Comparison of ENCODE assay signal across 8 cellular contexts in genomic region chr6:106973018-106973840, GRCh38. TPM values are rescaled to one million over a fixed set of nuclear protein-coding genes. Genes with fewer than 3 reads are reported as not detected.
DNase-seq lines count a peak whose midpoint lies in the region; ATAC-seq lines count a peak whose summit lies in the region.

No MANE protein-coding gene starts in this region.

- H3K4me1 ChIP-seq in right cardiac atrium (ENCODE audit: control insufficient read depth, insufficient read depth, low read length) = peaks cover 4% of the 10 kb centered on the region

- H3K27ac ChIP-seq in right cardiac atrium (ENCODE audit: low read length) = no peak overlapping the region

- H3K9me3 ChIP-seq in right cardiac atrium (ENCODE audit: control insufficient read depth, low read length) = no peaks in the 10 kb centered on the region

- 3% methylated on average over 50 of the region's 50 CpGs for WGBS in right cardiac atrium

- intact Hi-C loops in right cardiac atrium (cut with DNase I) = loop anchor here in 3 of 4 donors (10.0 kb wide), 2 partner anchors 528 to 638 kb away; no protein-coding TSS in a partner anchor

- DNase-seq in NCI-H187 (lab: John Stamatoyannopoulos, UW) (peak; percentile 22 to 40), NCI-H187 treated with DMSO at 0.1 percent for 48 hours (lab: John Stamatoyannopoulos, UW) (no peak), SK-N-DZ (ENCODE audit: low spot score) (peak; percentile 48), right cardiac atrium (no peak), skeletal muscle cell (ENCODE audit: low read depth) (no peak), GM03348 (ENCODE audit: low spot score) (no peak)
- no peak for DNase-seq in activated naive CD4-positive, alpha-beta T cell treated with anti-CD3 and anti-CD28 coated beads, Interleukin-2, amount 50 U/mL, for 16 hours

- peak overlapping the region; percentile 21 for H3K4me3 ChIP-seq in right cardiac atrium (ENCODE audit: low read length)
- peak overlapping the region; percentile 16 for H3K4me3 ChIP-seq in skeletal muscle cell (ENCODE audit: low read depth, low read length)

- H3K27me3 ChIP-seq in right cardiac atrium (ENCODE audit: control insufficient read depth, insufficient read depth) = peaks cover 2% of the 10 kb centered on the region

- peak in 1 of 2 donors; percentile 20 for ATAC-seq in right cardiac atrium
- no peak for ATAC-seq in GM18517 (IDR thresholded peaks at IDR 0.05; ENCODE audit: unreplicated experiment)

RNA-seq across cellular contexts. Expression of gene CD24, which starts 1.3 kb away (rescaled TPM):
- polyA plus RNA-seq in SK-N-DZ (2014; cell fraction: cytosol; rRNA removed) = 760 and 767 TPM in 2 replicates
- 181 and 197 TPM in 2 replicates for polyA plus RNA-seq in SK-N-DZ (2014; cell fraction: nucleus; rRNA removed)
- 1 to 10 TPM in 2 of 4 donors, under 1 TPM in 1, not detected in 1; 0.60 to 2.2 (median 1.1) TPM for total RNA-seq in right cardiac atrium
- 1.2 TPM for polyA plus RNA-seq in right cardiac atrium

RNA-seq across cellular contexts. Expression of gene MTRES1, which starts 54.8 kb away (rescaled TPM):
- polyA plus RNA-seq in SK-N-DZ (2014; cell fraction: cytosol; rRNA removed) = 13.7 and 18.7 TPM in 2 replicates
- 5.1 and 10.9 TPM in 2 replicates for polyA plus RNA-seq in SK-N-DZ (2014; cell fraction: nucleus; rRNA removed)
- 10 to 100 TPM; 26.2 to 34.3 (median 29.3) TPM for total RNA-seq in right cardiac atrium
- 60.2 TPM for polyA plus RNA-seq in right cardiac atrium

Comparison
In these comparisons a context has a peak if more than half of its experiments do, and no peak if none do; other contexts are left out.
1. DNase-seq: peak in NCI-H187 (2 of 2) and SK-N-DZ (single experiment); none in NCI-H187 treated with DMSO at 0.1 percent for 48 hours (single experiment), right cardiac atrium (0 of 3), skeletal muscle cell (single experiment), GM03348 (single experiment) and activated naive CD4-positive, alpha-beta T cell treated with anti-CD3 and anti-CD28 coated beads, Interleukin-2, amount 50 U/mL, for 16 hours (single experiment).